ENCODE assay signal across 26 cellular contexts in the genomic region with DNA sequence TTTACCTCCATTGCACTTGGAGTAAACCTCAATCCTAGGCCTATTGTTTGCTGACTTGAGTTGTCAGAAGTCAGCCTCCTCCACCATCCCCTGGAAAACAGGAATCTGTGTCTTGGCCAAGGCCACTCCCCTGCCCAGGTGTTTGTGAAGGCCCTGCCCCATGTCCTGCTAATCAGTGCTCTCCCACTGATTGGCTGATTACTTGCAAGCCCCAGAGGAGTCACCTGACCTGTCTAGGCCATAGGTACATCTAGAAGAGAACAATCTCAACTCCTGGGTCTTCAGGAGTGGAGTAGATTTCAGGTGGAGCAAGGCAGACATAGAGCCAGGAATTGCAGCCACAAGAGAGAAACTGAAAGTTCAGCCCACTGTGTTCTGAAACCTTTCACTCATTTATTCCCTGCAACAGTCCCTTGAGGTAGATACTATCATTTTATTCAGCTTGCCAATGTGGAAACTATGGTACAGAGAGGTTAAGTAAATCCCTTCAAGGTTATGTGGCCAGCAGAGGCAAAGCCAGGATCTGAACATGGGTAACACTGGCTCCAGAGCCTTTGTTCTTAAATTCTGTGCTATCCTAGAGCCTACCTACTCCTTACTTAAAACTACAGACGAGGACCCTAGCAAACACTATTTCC. TPM values are rescaled to one million over a fixed set of nuclear protein-coding genes. Genes with fewer than 3 reads are reported as not detected.
A peak's percentile ranks its signal among the peaks of the same experiment; 100 is the strongest.
DNase-seq lines count a peak whose midpoint lies in the region; ATAC-seq and TF ChIP-seq lines count a peak whose summit lies in the region.
"Had no signal": no experiment of that assay in that cellular context is flagged by ENCODE, and none has a peak within 500 bp of the region (broad histone marks: within the 10 kb centered on the region; RNA-seq: fewer than 3 reads in every experiment).

No MANE protein-coding gene starts in this region.

- H3K9ac ChIP-seq in colonic mucosa (ENCODE audit: low read depth in 2 of 2, low read length in 2 of 2) (peak overlapping the region in 1 of 2 donors; percentile 60), mucosa of rectum (ENCODE audit: low read depth in 1 of 2, low read length in 2 of 2) (peak overlapping the region in 1 of 2 donors; percentile 56)

- H3K27me3 ChIP-seq in colonic mucosa (no peaks in the 10 kb centered on the region), mucosa of rectum (ENCODE audit: control insufficient read depth in 2 of 2, insufficient read depth in 2 of 2, low read length in 2 of 2) (no peaks in the 10 kb centered on the region)
- H3K27me3 ChIP-seq: adrenal gland, BE2C, SJSA1 had no signal

- H3K4me3 ChIP-seq in colonic mucosa (no peak overlapping the region), mucosa of rectum (ENCODE audit: low read length in 2 of 2) (peak overlapping the region in 1 of 2 donors; percentile 9)
- H3K4me3 ChIP-seq: adrenal gland, SJSA1 had no signal

- peak overlapping the region; percentile 4 for H3K27ac ChIP-seq in colonic mucosa
- peak overlapping the region; percentile 59 to 69 for H3K27ac ChIP-seq in mucosa of rectum (ENCODE audit: low read depth in 2 of 2, low read length in 2 of 2)
- H3K27ac ChIP-seq: 22Rv1, SJSA1 had no signal

- TF ChIP-seq CTCF in colonic mucosa (IDR thresholded peaks at IDR 0.05) (no peak), type B pancreatic cell (conservative IDR thresholded peaks at IDR 0.05) (no peak)

- intact Hi-C loops in activated CD4-positive, alpha-beta T cell treated with anti-CD3 and anti-CD28 coated beads for 36 hours (cut with DNase I, micrococcal nuclease) = no loop called here
- intact Hi-C loops in colonic mucosa (cut with DNase I) = no loop called here
- intact Hi-C loops in posterior vena cava (cut with DNase I) = no loop called here

- DNase-seq in activated CD4-positive, alpha-beta T cell treated with anti-CD3 and anti-CD28 coated beads for 36 hours = no peak
- DNase-seq in activated CD4-positive, alpha-beta T cell treated with anti-CD3 and anti-CD28 coated beads, Interleukin-2, amount 50 U/mL, for 1 hour = no peak
- DNase-seq in colonic mucosa (peak; percentile 83), type B pancreatic cell (ENCODE audit: extremely low spot score, unreplicated experiment) (no peak), NCI-H446 (lab: John Stamatoyannopoulos, UW) (no peak), posterior vena cava (ENCODE audit: low spot score) (no peak), NCI-H748 treated with DMSO at 0.1 percent for 48 hours (lab: John Stamatoyannopoulos, UW) (no peak)
- DNase-seq: activated CD8-positive, alpha-beta memory T cell treated with anti-CD3 and anti-CD28 coated beads for 24 hours; adrenal gland; BE2C; kidney; NCI-H1105 treated with DMSO at 0.1 percent for 48 hours; NCI-H2107; NCI-H526 treated with DMSO at 0.1 percent for 48 hours; OCI-M1; retina; T-helper 2 cell had no signal

- H3K27ac Mint-ChIP-seq in activated CD4-positive, alpha-beta T cell treated with anti-CD3 and anti-CD28 coated beads for 36 hours = no peak overlapping the region
- H3K27ac Mint-ChIP-seq in type B pancreatic cell = peak overlapping the region; percentile 51
- H3K27ac Mint-ChIP-seq: activated T-helper 1 cell treated with anti-CD3 and anti-CD28 coated beads, Interleukin-12 subunit alpha, Interleukin-12 subunit beta, Interleukin-2, Interleukin-4 antibody, amounts not matched to agents 30 ng/mL and 10 ng/mL and 1 ng/mL, durations not matched to agents 14 hours and 24 hours and 36 hours; mesothelial cell of epicardium had no signal

- H3K36me3 Mint-ChIP-seq in activated CD4-positive, alpha-beta T cell treated with anti-CD3 and anti-CD28 coated beads for 36 hours (ENCODE audit: low read depth) = no peaks in the 10 kb centered on the region
- H3K36me3 Mint-ChIP-seq in type B pancreatic cell = peaks cover 8% of the 10 kb centered on the region
- H3K36me3 Mint-ChIP-seq: mesothelial cell of epicardium; stimulated activated effector memory CD8-positive, alpha-beta T cell treated with anti-CD3 and anti-CD28 coated beads, Interleukin-12 subunit alpha, Interleukin-12 subunit beta, amount 100 ng/mL, for 72 hours had no signal

- no peaks in the 10 kb centered on the region for H3K4me1 ChIP-seq in colonic mucosa
- H3K4me1 ChIP-seq in mucosa of rectum (ENCODE audit: control insufficient read depth in 2 of 2, insufficient read depth in 2 of 2, low read length in 2 of 2) = peaks cover 45 to 52% of the 10 kb centered on the region in 2 donors
- H3K4me1 ChIP-seq: SJSA1 had no signal

- H3K27me3 Mint-ChIP-seq in activated CD4-positive, alpha-beta T cell treated with anti-CD3 and anti-CD28 coated beads for 36 hours = peaks cover 4% of the 10 kb centered on the region
- H3K27me3 Mint-ChIP-seq in type B pancreatic cell = peaks cover 3% of the 10 kb centered on the region

- CTCF ChIA-PET in activated CD4-positive, alpha-beta T cell treated with anti-CD3 and anti-CD28 coated beads for 36 hours (lab: Charles Lee) = no interaction called here

- H3K9me3 ChIP-seq in colonic mucosa (no peaks in the 10 kb centered on the region), mucosa of rectum (ENCODE audit: control insufficient read depth in 2 of 2, low read length in 2 of 2) (no peaks in the 10 kb centered on the region)
- H3K9me3 ChIP-seq: adrenal gland, BE2C, SJSA1 had no signal

- H3K4me3 Mint-ChIP-seq in activated CD4-positive, alpha-beta T cell treated with anti-CD3 and anti-CD28 coated beads for 36 hours = no peak overlapping the region
- H3K4me3 Mint-ChIP-seq in type B pancreatic cell = no peak overlapping the region
- H3K4me3 Mint-ChIP-seq: activated T-helper 1 cell treated with anti-CD3 and anti-CD28 coated beads, Interleukin-12 subunit alpha, Interleukin-12 subunit beta, Interleukin-2, Interleukin-4 antibody, amounts not matched to agents 30 ng/mL and 10 ng/mL and 1 ng/mL, durations not matched to agents 14 hours and 24 hours and 36 hours; central memory CD8-positive, alpha-beta T cell; mesothelial cell of epicardium; stimulated activated effector memory CD8-positive, alpha-beta T cell treated with anti-CD3 and anti-CD28 coated beads, Interleukin-12 subunit alpha, Interleukin-12 subunit beta, amount 100 ng/mL, for 72 hours had no signal

- POLR2A ChIA-PET in activated CD4-positive, alpha-beta T cell treated with anti-CD3 and anti-CD28 coated beads for 36 hours (lab: Charles Lee) = no interaction called here

- H3K4me1 Mint-ChIP-seq in activated CD4-positive, alpha-beta T cell treated with anti-CD3 and anti-CD28 coated beads for 36 hours = peaks cover 8% of the 10 kb centered on the region
- peaks cover 54% of the 10 kb centered on the region for H3K4me1 Mint-ChIP-seq in type B pancreatic cell (ENCODE audit: unreplicated experiment)

- H3K36me3 ChIP-seq in colonic mucosa (no peaks in the 10 kb centered on the region), mucosa of rectum (ENCODE audit: control insufficient read depth in 2 of 2, insufficient read depth in 2 of 2, low read length in 2 of 2) (peaks cover 22 to 36% of the 10 kb centered on the region in 2 donors)
- H3K36me3 ChIP-seq: adrenal gland, BE2C, SJSA1 had no signal

- no peaks in the 10 kb centered on the region for H3K9me3 Mint-ChIP-seq in activated CD4-positive, alpha-beta T cell treated with anti-CD3 and anti-CD28 coated beads for 36 hours (ENCODE audit: low read depth)
- H3K9me3 Mint-ChIP-seq in type B pancreatic cell = no peaks in the 10 kb centered on the region
- H3K9me3 Mint-ChIP-seq: activated T-helper 1 cell treated with anti-CD3 and anti-CD28 coated beads, Interleukin-12 subunit alpha, Interleukin-12 subunit beta, Interleukin-2, Interleukin-4 antibody, amounts not matched to agents 30 ng/mL and 10 ng/mL and 1 ng/mL, durations not matched to agents 14 hours and 24 hours and 36 hours; central memory CD8-positive, alpha-beta T cell; mesothelial cell of epicardium; stimulated activated effector memory CD8-positive, alpha-beta T cell treated with anti-CD3 and anti-CD28 coated beads, Interleukin-12 subunit alpha, Interleukin-12 subunit beta, amount 100 ng/mL, for 72 hours had no signal

- peak; percentile 50 for ATAC-seq in activated CD4-positive, alpha-beta T cell treated with anti-CD3 and anti-CD28 coated beads for 36 hours
- ATAC-seq: stimulated activated effector memory CD8-positive, alpha-beta T cell treated with anti-CD3 and anti-CD28 coated beads, Interleukin-12 subunit alpha, Interleukin-12 subunit beta, amount 100 ng/mL, for 72 hours had no signal

RNA-seq across cellular contexts. Expression of a gene that starts 10.4 kb away (rescaled TPM):
- 1 to 10 TPM; 1.4 to 1.6 TPM for total RNA-seq in activated CD4-positive, alpha-beta T cell treated with anti-CD3 and anti-CD28 coated beads for 36 hours
- total RNA-seq in colonic mucosa = 100 to 1,000 TPM; 142 to 152 TPM
- total RNA-seq in type B pancreatic cell (ENCODE audit: low replicate concordance) = 17.1 and 67.5 TPM in 2 replicates
- total RNA-seq in posterior vena cava = 10 to 100 TPM; 44.1 to 82.6 TPM

RNA-seq across cellular contexts. Expression of a gene that starts 18.7 kb away (rescaled TPM):
- total RNA-seq in activated CD4-positive, alpha-beta T cell treated with anti-CD3 and anti-CD28 coated beads for 36 hours = not detected
- total RNA-seq in colonic mucosa (1 to 10 TPM in 1 of 2 donors, under 1 TPM in 1; 0.77 to 1.5 TPM), type B pancreatic cell (ENCODE audit: low replicate concordance) (1.4 and 4.3 TPM in 2 replicates), posterior vena cava (under 1 TPM; 0.19 to 0.33 TPM)
- total RNA-seq: G401, LHCN-M2, SJSA1 had no signal
